13 cellular contexts compared by ENCODE assay signal in genomic region chr11:24509114-24509513, GRCh38.
A peak's percentile ranks its signal among the peaks of the same experiment; 100 is the strongest.
DNase-seq lines count a peak whose midpoint lies in the region; ATAC-seq and TF ChIP-seq lines count a peak whose summit lies in the region.
"Had no signal": no experiment of that assay in that cellular context is flagged by ENCODE, and none has a peak within 500 bp of the region (broad histone marks: within the 10 kb centered on the region; RNA-seq: fewer than 3 reads in every experiment).

No MANE protein-coding gene starts in this region.

- peaks cover 41% of the 10 kb centered on the region; the same call in 1 of the 2 replicates for H3K27me3 ChIP-seq in OCI-LY3 (ENCODE audit: low read depth, low read length)
- H3K27me3 ChIP-seq: neutrophil had no signal

- H3K9ac ChIP-seq in OCI-LY3 (ENCODE audit: low read length), result no peak overlapping the region

- ATAC-seq in HG02642 (IDR thresholded peaks at IDR 0.05; ENCODE audit: poor library complexity, unreplicated experiment), result peak; percentile 63
- no peak for ATAC-seq in HG02973 (IDR thresholded peaks at IDR 0.05; ENCODE audit: unreplicated experiment)
- ATAC-seq: CD8-positive, alpha-beta T cell; stimulated activated naive CD8-positive, alpha-beta T cell treated with anti-CD3 and anti-CD28 coated beads, Interleukin-15, amount 100 ng/mL, for 72 hours had no signal

- H3K4me2 ChIP-seq in OCI-LY3 (ENCODE audit: low read length), result no peak overlapping the region

- no peaks in the 10 kb centered on the region for H4K20me1 ChIP-seq in OCI-LY3 (ENCODE audit: insufficient read depth, low read length)

- TF ChIP-seq CTCF in C4-2B (conservative IDR thresholded peaks at IDR 0.05), result peak; percentile 25
- peak; percentile 54 for TF ChIP-seq CTCF in OCI-LY3 (IDR thresholded peaks at IDR 0.05; ENCODE audit: low read depth, low read length)
- peak; percentile 52 for TF ChIP-seq CTCF in fibroblast of pulmonary artery (IDR thresholded peaks at IDR 0.05; ENCODE audit: low read length, missing control alignments)

- H3K27ac ChIP-seq in C4-2B (no peak overlapping the region), OCI-LY3 (ENCODE audit: low read length) (no peak overlapping the region)
- H3K27ac ChIP-seq: neutrophil had no signal

- H3K4me3 ChIP-seq in OCI-LY3 (ENCODE audit: low read length) (no peak overlapping the region), fibroblast of pulmonary artery (replicated peaks; ENCODE audit: low read depth, low read length) (no peak overlapping the region)

- H3K79me2 ChIP-seq in OCI-LY3 (ENCODE audit: low read length), result no peaks in the 10 kb centered on the region

- no peak overlapping the region for H2AFZ ChIP-seq in OCI-LY3 (ENCODE audit: low read depth, low read length)

- H3K4me1 ChIP-seq in OCI-LY3 (ENCODE audit: low read length), result peaks cover 19% of the 10 kb centered on the region

- H3K36me3 ChIP-seq in OCI-LY3 (replicated peaks; ENCODE audit: low read depth, low read length), result no peaks in the 10 kb centered on the region
- H3K36me3 ChIP-seq: neutrophil had no signal

- no peaks in the 10 kb centered on the region for H3K9me3 ChIP-seq in OCI-LY3 (ENCODE audit: insufficient read depth, low read length)
- H3K9me3 ChIP-seq: neutrophil had no signal

- DNase-seq in fibroblast of pulmonary artery (ENCODE audit: low read depth) (peak; percentile 46), hippocampal formation (lab: John Stamatoyannopoulos, UW) (no peak), dedifferentiated amniotic fluid mesenchymal stem cell (ENCODE audit: extremely low spot score) (no peak), HK-2 (ENCODE audit: unreplicated experiment) (no peak)
- DNase-seq: CD8-positive, alpha-beta T cell; NCI-H1048; stimulated activated naive CD8-positive, alpha-beta T cell treated with anti-CD3 and anti-CD28 coated beads, Interleukin-15, amount 100 ng/mL, for 72 hours; T1000 had no signal
